Comparison of ENCODE assay signal across 8 cellular contexts in genomic region chr14:92540472-92541048, GRCh38. TPM values are rescaled to one million over a fixed set of nuclear protein-coding genes. Genes with fewer than 3 reads are reported as not detected.
DNase-seq lines count a peak whose midpoint lies in the region; ATAC-seq and TF ChIP-seq lines count a peak whose summit lies in the region.

No MANE protein-coding gene starts in this region.

- H3K27ac ChIP-seq in liver (ENCODE audit: low read depth in 1 of 2, low read length in 2 of 2): peak overlapping the region; percentile 68 to 81
- peak overlapping the region; percentile 77 to 82 for H3K27ac ChIP-seq in testis

- H3K27me3 ChIP-seq in BJ (ENCODE audit: control insufficient read depth, insufficient read depth, low read length): no peaks in the 10 kb centered on the region
- H3K27me3 ChIP-seq in Loucy (ENCODE audit: insufficient read depth, low read length, poor library complexity, severe bottlenecking): no peaks in the 10 kb centered on the region
- H3K27me3 ChIP-seq in liver (ENCODE audit: control insufficient read depth in 4 of 4, insufficient read depth in 4 of 4, low read length in 3 of 4): no peaks in the 10 kb centered on the region
- no peaks in the 10 kb centered on the region for H3K27me3 ChIP-seq in testis

- no peaks in the 10 kb centered on the region for H3K9me2 ChIP-seq in Loucy (replicated peaks; ENCODE audit: low read depth, low read length)

- no peaks in the 10 kb centered on the region for H3K9me3 ChIP-seq in Loucy (ENCODE audit: insufficient read depth, low read depth, low read length)
- H3K9me3 ChIP-seq in liver (ENCODE audit: control insufficient read depth in 4 of 4, low read length in 3 of 4): no peaks in the 10 kb centered on the region
- H3K9me3 ChIP-seq in testis: no peaks in the 10 kb centered on the region

- H3K36me3 Mint-ChIP-seq in activated naive CD4-positive, alpha-beta T cell treated with anti-CD3 and anti-CD28 coated beads, Interleukin-2, amount 10 ng/mL, durations not matched to agents 7 days and 5 days: no peaks in the 10 kb centered on the region

- H3K4me2 ChIP-seq in Loucy (ENCODE audit: low read depth, low read length, poor library complexity, severe bottlenecking): peak overlapping the region; percentile 52

- peaks cover 3% of the 10 kb centered on the region for H3K27me3 Mint-ChIP-seq in activated naive CD4-positive, alpha-beta T cell treated with anti-CD3 and anti-CD28 coated beads, Interleukin-2, amount 10 ng/mL, durations not matched to agents 7 days and 5 days

- ATAC-seq in HG02623 (IDR thresholded peaks at IDR 0.05; ENCODE audit: unreplicated experiment): no peak

- H3K4me1 Mint-ChIP-seq in activated naive CD4-positive, alpha-beta T cell treated with anti-CD3 and anti-CD28 coated beads, Interleukin-2, amount 10 ng/mL, durations not matched to agents 7 days and 5 days: peaks cover 52% of the 10 kb centered on the region

- no peak for TF ChIP-seq POLR2A in testis (IDR thresholded peaks at IDR 0.05)

- DNase-seq in BJ (ENCODE audit: low read depth) (peak; percentile 95), cardiac fibroblast (ENCODE audit: low read depth in 2 of 2) (peak; percentile 100), testis (peak; percentile 92), NCI-H748 treated with DMSO at 0.1 percent for 48 hours (lab: John Stamatoyannopoulos, UW) (no peak)
- DNase-seq in activated naive CD4-positive, alpha-beta T cell treated with anti-CD3 and anti-CD28 coated beads, Interleukin-2, amount 10 ng/mL, durations not matched to agents 7 days and 5 days: no peak

- H3K4me3 ChIP-seq in BJ (ENCODE audit: low read depth, low read length): no peak overlapping the region
- peak overlapping the region; percentile 61 for H3K4me3 ChIP-seq in Loucy (ENCODE audit: low read length, poor library complexity, severe bottlenecking)
- H3K4me3 ChIP-seq in cardiac fibroblast (replicated peaks in 1 of 2; ENCODE audit: low read depth in 2 of 2, low read length in 2 of 2): no peak overlapping the region
- H3K4me3 ChIP-seq in liver (ENCODE audit: low read depth in 1 of 3, low read length in 3 of 3): no peak overlapping the region
- H3K4me3 ChIP-seq in testis: no peak overlapping the region

- no peaks in the 10 kb centered on the region for H3K36me3 ChIP-seq in BJ (ENCODE audit: control insufficient read depth, insufficient read depth, low read length)
- H3K36me3 ChIP-seq in Loucy (ENCODE audit: insufficient read depth, low read length): no peaks in the 10 kb centered on the region
- H3K36me3 ChIP-seq in liver (ENCODE audit: control insufficient read depth in 4 of 4, insufficient read depth in 3 of 4, low read depth in 1 of 4, low read length in 3 of 4): no peaks in the 10 kb centered on the region
- H3K36me3 ChIP-seq in testis (ENCODE audit: low read depth, missing control alignments): no peaks in the 10 kb centered on the region

- no peaks in the 10 kb centered on the region for H4K20me1 ChIP-seq in Loucy (ENCODE audit: insufficient read depth, low read length, poor library complexity, severe bottlenecking)

- H3K9ac ChIP-seq in Loucy (ENCODE audit: low read depth, low read length, poor library complexity, severe bottlenecking) (peak overlapping the region; percentile 66), liver (ENCODE audit: low read depth in 1 of 2, low read length in 2 of 2) (peak overlapping the region in 1 of 2 donors; percentile 50)

- no peaks in the 10 kb centered on the region for H3F3A ChIP-seq in Loucy (ENCODE audit: low read depth)

- H3K4me1 ChIP-seq in Loucy (ENCODE audit: insufficient read depth, low read length, poor library complexity, severe bottlenecking) (peaks cover 71% of the 10 kb centered on the region), liver (ENCODE audit: control insufficient read depth in 4 of 4, insufficient read depth in 4 of 4, low read length in 3 of 4) (peaks cover 24 to 36% (median 29%) of the 10 kb centered on the region in 4 donors), testis (peaks cover 34% of the 10 kb centered on the region)

- peaks cover 91% of the 10 kb centered on the region for H3K79me2 ChIP-seq in Loucy (ENCODE audit: insufficient read depth, low read length)

- intact Hi-C loops in testis (cut with DNase I; ENCODE audit: low total_unique reads): no loop called here

- H3K27ac Mint-ChIP-seq in activated naive CD4-positive, alpha-beta T cell treated with anti-CD3 and anti-CD28 coated beads, Interleukin-2, amount 10 ng/mL, durations not matched to agents 7 days and 5 days: no peak overlapping the region

- no peaks in the 10 kb centered on the region for H3K9me3 Mint-ChIP-seq in activated naive CD4-positive, alpha-beta T cell treated with anti-CD3 and anti-CD28 coated beads, Interleukin-2, amount 10 ng/mL, durations not matched to agents 7 days and 5 days

- H3K4me3 Mint-ChIP-seq in activated naive CD4-positive, alpha-beta T cell treated with anti-CD3 and anti-CD28 coated beads, Interleukin-2, amount 10 ng/mL, durations not matched to agents 7 days and 5 days: no peak overlapping the region

- 13% methylated on average over 6 of the region's 6 CpGs for WGBS in liver
- WGBS in testis, 2 donors: 22 to 23% methylated on average over 5 to 6 of the region's 6 CpGs

- TF ChIP-seq RAD21 in liver (IDR thresholded peaks at IDR 0.05): peak; percentile 22 to 50

- TF ChIP-seq CTCF in BJ (IDR thresholded peaks at IDR 0.05; ENCODE audit: insufficient read depth, low read depth, low read length) (no peak), Loucy (conservative IDR thresholded peaks at IDR 0.05; ENCODE audit: low read length) (no peak), cardiac fibroblast (IDR thresholded peaks at IDR 0.05; ENCODE audit: low read depth, low read length) (no peak), liver (IDR thresholded peaks at IDR 0.05; ENCODE audit: low read depth, low read length, missing input control) (no peak), testis (IDR thresholded peaks at IDR 0.05) (no peak)

- H2AFZ ChIP-seq in Loucy (ENCODE audit: low read length): no peak overlapping the region

- CTCF ChIA-PET in BJ (lab: Yijun Ruan, JAX): interaction anchor here (1.3 to 1.6 kb wide), 3 partner anchors 12 to 146 kb away, joined by 3 to 5 read pairs (median 3); no protein-coding TSS in a partner anchor
- CTCF ChIA-PET in activated naive CD4-positive, alpha-beta T cell treated with anti-CD3 and anti-CD28 coated beads, Interleukin-2, amount 10 ng/mL, durations not matched to agents 7 days and 5 days (lab: Charles Lee): no interaction called here

- POLR2A ChIA-PET in BJ (lab: Charles Lee): interaction anchor here (0.6 kb wide), 1 partner anchor 27 kb away, joined by 3 read pairs; the partner anchor contains the start of gene RIN3

TF ChIP-seq in liver, 16 proteins besides CTCF, POLR2A, EP300 and RAD21 (continues in another document):
- peak; percentile 82 for TF ChIP-seq YY1 (IDR thresholded peaks at IDR 0.05)
- TF ChIP-seq HNF4G (IDR thresholded peaks at IDR 0.05): no peak
- no peak for TF ChIP-seq ATF3 (IDR thresholded peaks at IDR 0.05)
- TF ChIP-seq FOXA2 (IDR thresholded peaks at IDR 0.05): no peak
- peak; percentile 50 to 73 for TF ChIP-seq HNF4A (conservative IDR thresholded peaks at IDR 0.05)
- peak; percentile 83 for TF ChIP-seq JUND (IDR thresholded peaks at IDR 0.05)
- peak; percentile 16 for TF ChIP-seq ZBTB33 (IDR thresholded peaks at IDR 0.05)
- no peak for TF ChIP-seq GABPA (IDR thresholded peaks at IDR 0.05 in 1 of 2, conservative IDR thresholded peaks at IDR 0.05 in 1 of 2)
- peak; percentile 78 for TF ChIP-seq NR2F2 (IDR thresholded peaks at IDR 0.05)
- peak; percentile 62 to 65 for TF ChIP-seq RXRA (IDR thresholded peaks at IDR 0.05)
- peak; percentile 81 for TF ChIP-seq MAX (IDR thresholded peaks at IDR 0.05)
- TF ChIP-seq SP1 (IDR thresholded peaks at IDR 0.05): peak; percentile 52
- no peak for TF ChIP-seq FOXA1 (IDR thresholded peaks at IDR 0.05)
- peak in 1 of 2 donors; percentile 30 for TF ChIP-seq EGR1 (IDR thresholded peaks at IDR 0.05; ENCODE audit: low read depth in 2 of 2)
- no peak for TF ChIP-seq TAF1 (conservative IDR thresholded peaks at IDR 0.05)

RNA-seq across cellular contexts. Expression of gene RIN3, which starts 27.0 kb away (rescaled TPM):
- polyA plus RNA-seq in BJ (2011; rRNA removed) (4.3 and 8.2 TPM in 2 replicates), liver (10 to 100 TPM in 1 of 2 donors, 1 to 10 TPM in 1; 5.0 to 11.1 TPM), testis (ENCODE audit: insufficient read depth, low read depth, low replicate concordance) (25.9 TPM)
- 7.9 and 14.6 TPM in 2 replicates for polyA minus RNA-seq in BJ (2011; rRNA and poly(A)+ RNA removed)
- total RNA-seq in liver (10 to 100 TPM in 1 of 2 donors, 1 to 10 TPM in 1; 6.8 to 15.6 TPM), testis (10 to 100 TPM; 49.8 to 56.2 TPM)

Comparison
In these comparisons a context has a peak if more than half of its experiments do, and no peak if none do; other contexts are left out.
1. DNase-seq: peak in BJ (single experiment), cardiac fibroblast (2 of 2) and testis (single experiment); none in NCI-H748 treated with DMSO at 0.1 percent for 48 hours (single experiment) and activated naive CD4-positive, alpha-beta T cell treated with anti-CD3 and anti-CD28 coated beads, Interleukin-2, amount 10 ng/mL, durations not matched to agents 7 days and 5 days (single experiment).